In the genomic region with DNA sequence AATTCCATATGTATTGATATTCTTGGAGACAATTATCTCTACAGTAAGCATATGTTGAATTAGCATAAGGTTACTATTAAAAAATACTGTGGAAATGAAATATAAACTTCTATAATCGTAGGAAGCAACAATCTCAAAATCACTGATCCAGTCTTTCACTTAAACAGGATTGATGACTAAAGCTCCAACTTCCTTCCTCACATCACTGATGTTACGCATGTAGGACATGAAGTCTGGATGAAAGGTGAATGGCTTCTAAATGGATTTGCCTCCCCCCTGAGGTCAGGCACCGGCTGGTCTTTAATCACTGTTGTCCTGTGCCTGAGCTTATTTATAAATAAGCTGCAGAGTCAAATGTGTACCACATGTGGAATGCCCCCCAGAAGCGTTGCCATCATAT, we compare ENCODE assay signal across 8 cellular contexts.
"Had no signal": no experiment of that assay in that cellular context is flagged by ENCODE, and none has a peak within 500 bp of the region (broad histone marks: within the 10 kb centered on the region; RNA-seq: fewer than 3 reads in every experiment).

No MANE protein-coding gene starts in this region.

- H3K4me3 ChIP-seq: GM23338, HAP-1 had no signal

- H3K9me3 ChIP-seq: HAP-1 had no signal

- H3K36me3 ChIP-seq: HAP-1 had no signal

- H3K27ac ChIP-seq: KMS-11 had no signal

- H3K9ac ChIP-seq: KMS-11 had no signal

- DNase-seq: H7, HFFc6, KBM-7 had no signal

- H3K4me2 ChIP-seq: GM23338, KMS-11 had no signal

- FAIRE-seq: HepG2 had no signal

- ATAC-seq: GM23338, HCT116, HepG2 had no signal
